ENCODE assay signal across 25 cellular contexts in genomic region chr20:17621229-17621968, GRCh38. TPM values are rescaled to one million over a fixed set of nuclear protein-coding genes. Genes with fewer than 3 reads are reported as not detected.
DNase-seq lines count a peak whose midpoint lies in the region; ATAC-seq and TF ChIP-seq lines count a peak whose summit lies in the region.
"Had no signal": no experiment of that assay in that cellular context is flagged by ENCODE, and none has a peak within 500 bp of the region (broad histone marks: within the 10 kb centered on the region; RNA-seq: fewer than 3 reads in every experiment).

No MANE protein-coding gene starts in this region.

- H3K4me1 Mint-ChIP-seq in activated naive CD4-positive, alpha-beta T cell treated with anti-CD3 and anti-CD28 coated beads, Interleukin-2, amount 10 ng/mL, durations not matched to agents 7 days and 5 days: no peaks in the 10 kb centered on the region
- H3K4me1 Mint-ChIP-seq in activated naive CD4-positive, alpha-beta T cell treated with anti-CD3 and anti-CD28 coated beads for 36 hours (ENCODE audit: low read depth): no peaks in the 10 kb centered on the region
- H3K4me1 Mint-ChIP-seq in chondrocyte (ENCODE audit: low read depth) (peaks cover 7% of the 10 kb centered on the region), osteocyte (ENCODE audit: unreplicated experiment) (peaks cover 10% of the 10 kb centered on the region)
- H3K4me1 Mint-ChIP-seq: nephron had no signal

- TF ChIP-seq CTCF in chondrocyte (IDR thresholded peaks at IDR 0.05) (no peak), osteocyte (IDR thresholded peaks at IDR 0.05) (no peak), upper lobe of right lung (IDR thresholded peaks at IDR 0.05) (no peak)

- H3K4me3 Mint-ChIP-seq in activated naive CD4-positive, alpha-beta T cell treated with anti-CD3 and anti-CD28 coated beads, Interleukin-2, amount 10 ng/mL, durations not matched to agents 7 days and 5 days: no peak overlapping the region
- H3K4me3 Mint-ChIP-seq in activated naive CD4-positive, alpha-beta T cell treated with anti-CD3 and anti-CD28 coated beads for 36 hours: no peak overlapping the region
- H3K4me3 Mint-ChIP-seq in chondrocyte (ENCODE audit: unreplicated experiment) (no peak overlapping the region), osteocyte (ENCODE audit: unreplicated experiment) (no peak overlapping the region)
- H3K4me3 Mint-ChIP-seq: activated CD4-positive, alpha-beta memory T cell treated with anti-CD3 and anti-CD28 coated beads for 36 hours; CD14-positive monocyte; nephron; T-helper 1 cell treated with Interleukin-12 subunit alpha and Interleukin-12 subunit beta and Interleukin-4 antibody, amounts not matched to agents 30 μg/mL and 1 μg/mL, for 36 hours had no signal

- CTCF ChIA-PET in activated naive CD4-positive, alpha-beta T cell treated with anti-CD3 and anti-CD28 coated beads, Interleukin-2, amount 10 ng/mL, durations not matched to agents 7 days and 5 days (lab: Charles Lee): interaction anchor here (0.8 kb wide), 1 partner anchor 9 kb away, joined by 3 read pairs; no protein-coding TSS in a partner anchor
- CTCF ChIA-PET in activated naive CD4-positive, alpha-beta T cell treated with anti-CD3 and anti-CD28 coated beads for 36 hours (lab: Charles Lee): no interaction called here

- peak overlapping the region; percentile 11 for H3K27ac Mint-ChIP-seq in activated naive CD4-positive, alpha-beta T cell treated with anti-CD3 and anti-CD28 coated beads, Interleukin-2, amount 10 ng/mL, durations not matched to agents 7 days and 5 days
- H3K27ac Mint-ChIP-seq in activated naive CD4-positive, alpha-beta T cell treated with anti-CD3 and anti-CD28 coated beads for 36 hours: no peak overlapping the region
- peak overlapping the region; percentile 2 for H3K27ac Mint-ChIP-seq in chondrocyte (ENCODE audit: unreplicated experiment)
- no peak overlapping the region for H3K27ac Mint-ChIP-seq in osteocyte (ENCODE audit: unreplicated experiment)
- H3K27ac Mint-ChIP-seq: activated CD4-positive, alpha-beta memory T cell treated with anti-CD3 and anti-CD28 coated beads for 36 hours; nephron; T-helper 1 cell treated with Interleukin-12 subunit alpha and Interleukin-12 subunit beta and Interleukin-4 antibody, amounts not matched to agents 30 μg/mL and 1 μg/mL, for 36 hours had no signal

- peaks cover 29% of the 10 kb centered on the region for H3K36me3 Mint-ChIP-seq in activated naive CD4-positive, alpha-beta T cell treated with anti-CD3 and anti-CD28 coated beads, Interleukin-2, amount 10 ng/mL, durations not matched to agents 7 days and 5 days
- H3K36me3 Mint-ChIP-seq in activated naive CD4-positive, alpha-beta T cell treated with anti-CD3 and anti-CD28 coated beads for 36 hours (ENCODE audit: low read depth): peaks cover 5% of the 10 kb centered on the region
- peaks cover 44% of the 10 kb centered on the region for H3K36me3 Mint-ChIP-seq in chondrocyte (ENCODE audit: low read depth)
- H3K36me3 Mint-ChIP-seq in osteocyte (ENCODE audit: unreplicated experiment): peaks cover 40% of the 10 kb centered on the region

- intact Hi-C loops in activated naive CD4-positive, alpha-beta T cell treated with anti-CD3 and anti-CD28 coated beads for 36 hours (cut with micrococcal nuclease): no loop called here
- intact Hi-C loops in upper lobe of right lung (cut with DNase I): no loop called here

- ATAC-seq in upper lobe of right lung: no peak
- ATAC-seq in GM19467 (IDR thresholded peaks at IDR 0.05; ENCODE audit: unreplicated experiment): no peak
- no peak for ATAC-seq in GM21515 (IDR thresholded peaks at IDR 0.05; ENCODE audit: unreplicated experiment)
- ATAC-seq: foreskin keratinocyte had no signal

- H3K27me3 ChIP-seq in upper lobe of right lung: no peaks in the 10 kb centered on the region
- H3K27me3 ChIP-seq: ascending aorta, foreskin keratinocyte, vagina had no signal

- H3K4me1 ChIP-seq in upper lobe of right lung: no peaks in the 10 kb centered on the region
- H3K4me1 ChIP-seq: foreskin keratinocyte, vagina had no signal

- peaks cover 98% of the 10 kb centered on the region for H3K36me3 ChIP-seq in upper lobe of right lung

- H3K27me3 Mint-ChIP-seq in activated naive CD4-positive, alpha-beta T cell treated with anti-CD3 and anti-CD28 coated beads, Interleukin-2, amount 10 ng/mL, durations not matched to agents 7 days and 5 days: no peaks in the 10 kb centered on the region
- H3K27me3 Mint-ChIP-seq in activated naive CD4-positive, alpha-beta T cell treated with anti-CD3 and anti-CD28 coated beads for 36 hours (ENCODE audit: low read depth): no peaks in the 10 kb centered on the region
- H3K27me3 Mint-ChIP-seq in chondrocyte (ENCODE audit: low read depth) (no peaks in the 10 kb centered on the region), osteocyte (ENCODE audit: unreplicated experiment) (no peaks in the 10 kb centered on the region)
- H3K27me3 Mint-ChIP-seq: activated CD4-positive, alpha-beta memory T cell treated with anti-CD3 and anti-CD28 coated beads for 36 hours had no signal

- H3K9me3 Mint-ChIP-seq in activated naive CD4-positive, alpha-beta T cell treated with anti-CD3 and anti-CD28 coated beads, Interleukin-2, amount 10 ng/mL, durations not matched to agents 7 days and 5 days: no peaks in the 10 kb centered on the region
- H3K9me3 Mint-ChIP-seq in activated naive CD4-positive, alpha-beta T cell treated with anti-CD3 and anti-CD28 coated beads for 36 hours: no peaks in the 10 kb centered on the region
- H3K9me3 Mint-ChIP-seq in chondrocyte (ENCODE audit: low read depth) (no peaks in the 10 kb centered on the region), osteocyte (ENCODE audit: unreplicated experiment) (no peaks in the 10 kb centered on the region)
- H3K9me3 Mint-ChIP-seq: activated CD4-positive, alpha-beta memory T cell treated with anti-CD3 and anti-CD28 coated beads for 36 hours; CD14-positive monocyte; nephron; T-helper 1 cell treated with Interleukin-12 subunit alpha and Interleukin-12 subunit beta and Interleukin-4 antibody, amounts not matched to agents 30 μg/mL and 1 μg/mL, for 36 hours had no signal

- H3K27ac ChIP-seq in upper lobe of right lung: no peak overlapping the region
- H3K27ac ChIP-seq: ascending aorta, foreskin keratinocyte, GM23248, vagina had no signal

- H3K9me3 ChIP-seq in upper lobe of right lung: no peaks in the 10 kb centered on the region
- H3K9me3 ChIP-seq: ascending aorta, vagina had no signal

- H3K4me3 ChIP-seq in upper lobe of right lung: no peak overlapping the region
- H3K4me3 ChIP-seq: ascending aorta, GM23248, vagina had no signal

- peak; percentile 16 for DNase-seq in activated naive CD4-positive, alpha-beta T cell treated with anti-CD3 and anti-CD28 coated beads, Interleukin-2, amount 10 ng/mL, durations not matched to agents 7 days and 5 days
- no peak for DNase-seq in activated naive CD4-positive, alpha-beta T cell treated with anti-CD3 and anti-CD28 coated beads for 36 hours
- DNase-seq in chondrocyte (ENCODE audit: low spot score): no peak
- DNase-seq in osteocyte (ENCODE audit: extremely low spot score, unreplicated experiment): peak; percentile 77
- peak; percentile 32 for DNase-seq in upper lobe of right lung
- DNase-seq in COLO829 (ENCODE audit: low spot score): no peak
- DNase-seq: activated CD4-positive, alpha-beta memory T cell treated with anti-CD3 and anti-CD28 coated beads for 36 hours; activated T-cell treated with anti-CD3 and anti-CD28 coated beads, Interleukin-2, amount 50 U/mL, for 1 hour; effector CD4-positive, alpha-beta T cell; erythroblast; foreskin keratinocyte; GM23248; KG1; midbrain; NCI-H146; NCI-H2171 treated with DMSO at 0.1 percent for 48 hours; NCI-H748 treated with DMSO at 0.1 percent for 48 hours; SIG-M5 had no signal

RNA-seq across cellular contexts. Expression of gene DSTN, which starts 51.5 kb away (rescaled TPM):
- total RNA-seq in activated naive CD4-positive, alpha-beta T cell treated with anti-CD3 and anti-CD28 coated beads for 36 hours: 10 to 100 TPM; 68.9 to 69.7 TPM
- total RNA-seq in chondrocyte (878 to 1,290 TPM (median 1,265 TPM) in 3 replicates), osteocyte (676 and 684 TPM in 2 replicates), upper lobe of right lung (463 TPM)

Comparison
In these comparisons a context has a peak if more than half of its experiments do, and no peak if none do; other contexts are left out.
1. DNase-seq: peak in activated naive CD4-positive, alpha-beta T cell treated with anti-CD3 and anti-CD28 coated beads, Interleukin-2, amount 10 ng/mL, durations not matched to agents 7 days and 5 days (single experiment), osteocyte (single experiment) and upper lobe of right lung (single experiment); none in activated naive CD4-positive, alpha-beta T cell treated with anti-CD3 and anti-CD28 coated beads for 36 hours (single experiment), chondrocyte (single experiment) and COLO829 (single experiment).
2. H3K27ac Mint-ChIP-seq: peak in activated naive CD4-positive, alpha-beta T cell treated with anti-CD3 and anti-CD28 coated beads, Interleukin-2, amount 10 ng/mL, durations not matched to agents 7 days and 5 days (single experiment) and chondrocyte (single experiment); none in activated naive CD4-positive, alpha-beta T cell treated with anti-CD3 and anti-CD28 coated beads for 36 hours (single experiment) and osteocyte (single experiment).